21 cellular contexts compared by ENCODE assay signal in genomic region chr4:182697094-182697493, GRCh38.
"Had no signal": no experiment of that assay in that cellular context is flagged by ENCODE, and none has a peak within 500 bp of the region (broad histone marks: within the 10 kb centered on the region; RNA-seq: fewer than 3 reads in every experiment).

No MANE protein-coding gene starts in this region.

- H3K27ac ChIP-seq: adrenal gland, breast epithelium, KMS-11, SK-N-MC had no signal

- H3K4me3 ChIP-seq: adrenal gland, breast epithelium, SK-N-MC had no signal

- H3K9me3 ChIP-seq: adrenal gland, breast epithelium had no signal

- H3K36me3 ChIP-seq: adrenal gland, breast epithelium had no signal

- H3K27me3 ChIP-seq: adrenal gland, breast epithelium had no signal

- DNase-seq: activated CD4-positive, alpha-beta memory T cell treated with anti-CD3 and anti-CD28 coated beads, Interleukin-2, amount 10 ng/mL, durations not matched to agents 7 days and 5 days; activated CD4-positive, alpha-beta T cell treated with anti-CD3 and anti-CD28 coated beads for 36 hours; activated CD4-positive, alpha-beta T cell treated with anti-CD3 and anti-CD28 coated beads, Interleukin-2, amount 50 U/mL, for 1 hour; activated CD8-positive, alpha-beta memory T cell treated with anti-CD3 and anti-CD28 coated beads, Interleukin-2, amount 50 U/mL, for 4 hours; activated gamma-delta T cell treated with Interleukin-2 at 50 U/mL for 16 hours; activated naive CD4-positive, alpha-beta T cell treated with anti-CD3 and anti-CD28 coated beads, Interleukin-2, amount 10 ng/mL, durations not matched to agents 7 days and 5 days; activated naive CD8-positive, alpha-beta T cell treated with anti-CD3 and anti-CD28 coated beads, Interleukin-2, amount 10 ng/mL, durations not matched to agents 7 days and 5 days; activated T-cell treated with anti-CD3 and anti-CD28 coated beads, Interleukin-2, amount 50 U/mL, for 72 hours; adrenal gland; aorta; NCI-H1092; NCI-H1417; NCI-H1930; NCI-H2171 treated with DMSO at 0.1 percent for 48 hours; NCI-H226; T-cell; T-helper 2 cell; T1000 had no signal

- H3K9ac ChIP-seq: KMS-11 had no signal

- H3K4me1 ChIP-seq: adrenal gland, breast epithelium had no signal
